8 cellular contexts compared by ENCODE assay signal in the genomic region with DNA sequence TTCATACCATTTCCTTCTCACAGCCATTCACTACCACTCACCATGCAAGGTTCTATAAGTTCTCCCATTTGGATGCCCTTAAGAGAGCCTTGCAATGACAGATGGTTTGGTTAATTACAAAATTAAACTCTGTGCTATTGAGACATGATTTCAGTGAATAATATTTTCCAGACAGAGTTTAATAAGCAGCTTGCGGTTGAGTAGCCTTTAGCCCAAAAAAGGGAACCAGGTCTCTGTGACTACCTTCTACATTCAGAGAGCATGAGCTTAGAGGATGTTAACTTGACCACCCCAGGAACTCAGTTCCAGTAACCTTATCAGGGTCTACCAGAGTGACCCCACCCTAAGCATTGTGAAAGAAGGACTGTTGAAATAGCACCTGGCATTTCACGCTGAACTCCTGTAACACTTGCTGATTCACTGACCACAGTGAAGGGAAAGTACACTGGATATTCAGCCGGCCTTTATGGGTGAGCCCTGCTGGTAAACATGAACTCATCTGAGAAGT.
DNase-seq lines count a peak whose midpoint lies in the region; ATAC-seq and TF ChIP-seq lines count a peak whose summit lies in the region.

No MANE protein-coding gene starts in this region.

- peak; percentile 51 for DNase-seq in NCI-H460 (ENCODE audit: extremely low read depth, low read depth)
- DNase-seq in fibroblast of the aortic adventitia (ENCODE audit: low read depth): peak; percentile 96
- no peak for DNase-seq in GM19238 (ENCODE audit: insufficient read length, low spot score)
- DNase-seq in NCI-H1417 treated with DMSO at 0.1 percent for 48 hours (lab: John Stamatoyannopoulos, UW): no peak
- DNase-seq in NCI-H345 (lab: John Stamatoyannopoulos, UW): no peak
- no peak for DNase-seq in NCI-H2227 (lab: John Stamatoyannopoulos, UW; ENCODE audit: unreplicated experiment)

- H3K4me3 ChIP-seq in fibroblast of the aortic adventitia (ENCODE audit: low read depth, low read length): no peak overlapping the region

- ATAC-seq in GM18520 (IDR thresholded peaks at IDR 0.05; ENCODE audit: unreplicated experiment): peak; percentile 85
- ATAC-seq in HG02759 (IDR thresholded peaks at IDR 0.05; ENCODE audit: unreplicated experiment): peak; percentile 93

- TF ChIP-seq CTCF in fibroblast of the aortic adventitia (IDR thresholded peaks at IDR 0.05; ENCODE audit: insufficient read depth, low read length): no peak

Comparison
In these comparisons a context has a peak if more than half of its experiments do, and no peak if none do; other contexts are left out.
1. DNase-seq: peak in NCI-H460 (single experiment) and fibroblast of the aortic adventitia (single experiment); none in GM19238 (single experiment), NCI-H1417 treated with DMSO at 0.1 percent for 48 hours (single experiment), NCI-H345 (single experiment) and NCI-H2227 (single experiment).